In the genomic region with DNA sequence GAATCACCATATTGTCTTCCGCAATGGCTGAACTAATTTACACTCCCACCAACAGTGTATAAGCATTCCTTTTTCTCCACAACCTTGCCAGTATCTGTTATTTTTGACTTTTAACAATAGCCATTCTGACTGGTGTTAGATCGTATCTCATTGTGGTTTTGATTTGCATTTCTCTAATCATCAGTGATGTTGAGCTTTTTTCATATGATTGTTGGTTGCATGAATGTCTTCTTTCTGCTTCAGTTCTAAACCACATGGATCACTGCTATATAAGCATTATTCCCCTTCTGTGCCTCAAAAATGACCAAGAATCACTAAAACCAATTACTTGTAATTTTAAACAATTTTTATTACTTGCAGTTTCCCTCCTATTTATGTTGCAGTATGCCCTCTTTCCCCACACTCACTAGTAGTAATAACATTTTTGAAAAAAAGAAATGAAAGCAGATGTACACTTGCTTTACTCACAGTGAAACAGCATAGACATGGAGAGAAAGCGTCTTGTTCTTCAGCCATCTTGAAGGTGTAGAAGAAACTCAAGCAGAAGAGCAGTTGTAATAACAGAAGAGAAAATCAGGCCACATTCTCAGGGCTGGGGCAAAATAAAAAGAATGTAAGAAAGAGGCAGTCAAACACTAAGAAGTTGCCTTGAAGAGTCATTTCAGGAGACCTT, we compare ENCODE assay signal across 1 cellular context.
TF ChIP-seq lines count a peak whose summit lies in the region.

No MANE protein-coding gene starts in this region.

TF ChIP-seq in GM23338, 12 proteins besides CTCF, POLR2A, EP300 and RAD21 (continued from another document):
- TF ChIP-seq, protein P1, sequence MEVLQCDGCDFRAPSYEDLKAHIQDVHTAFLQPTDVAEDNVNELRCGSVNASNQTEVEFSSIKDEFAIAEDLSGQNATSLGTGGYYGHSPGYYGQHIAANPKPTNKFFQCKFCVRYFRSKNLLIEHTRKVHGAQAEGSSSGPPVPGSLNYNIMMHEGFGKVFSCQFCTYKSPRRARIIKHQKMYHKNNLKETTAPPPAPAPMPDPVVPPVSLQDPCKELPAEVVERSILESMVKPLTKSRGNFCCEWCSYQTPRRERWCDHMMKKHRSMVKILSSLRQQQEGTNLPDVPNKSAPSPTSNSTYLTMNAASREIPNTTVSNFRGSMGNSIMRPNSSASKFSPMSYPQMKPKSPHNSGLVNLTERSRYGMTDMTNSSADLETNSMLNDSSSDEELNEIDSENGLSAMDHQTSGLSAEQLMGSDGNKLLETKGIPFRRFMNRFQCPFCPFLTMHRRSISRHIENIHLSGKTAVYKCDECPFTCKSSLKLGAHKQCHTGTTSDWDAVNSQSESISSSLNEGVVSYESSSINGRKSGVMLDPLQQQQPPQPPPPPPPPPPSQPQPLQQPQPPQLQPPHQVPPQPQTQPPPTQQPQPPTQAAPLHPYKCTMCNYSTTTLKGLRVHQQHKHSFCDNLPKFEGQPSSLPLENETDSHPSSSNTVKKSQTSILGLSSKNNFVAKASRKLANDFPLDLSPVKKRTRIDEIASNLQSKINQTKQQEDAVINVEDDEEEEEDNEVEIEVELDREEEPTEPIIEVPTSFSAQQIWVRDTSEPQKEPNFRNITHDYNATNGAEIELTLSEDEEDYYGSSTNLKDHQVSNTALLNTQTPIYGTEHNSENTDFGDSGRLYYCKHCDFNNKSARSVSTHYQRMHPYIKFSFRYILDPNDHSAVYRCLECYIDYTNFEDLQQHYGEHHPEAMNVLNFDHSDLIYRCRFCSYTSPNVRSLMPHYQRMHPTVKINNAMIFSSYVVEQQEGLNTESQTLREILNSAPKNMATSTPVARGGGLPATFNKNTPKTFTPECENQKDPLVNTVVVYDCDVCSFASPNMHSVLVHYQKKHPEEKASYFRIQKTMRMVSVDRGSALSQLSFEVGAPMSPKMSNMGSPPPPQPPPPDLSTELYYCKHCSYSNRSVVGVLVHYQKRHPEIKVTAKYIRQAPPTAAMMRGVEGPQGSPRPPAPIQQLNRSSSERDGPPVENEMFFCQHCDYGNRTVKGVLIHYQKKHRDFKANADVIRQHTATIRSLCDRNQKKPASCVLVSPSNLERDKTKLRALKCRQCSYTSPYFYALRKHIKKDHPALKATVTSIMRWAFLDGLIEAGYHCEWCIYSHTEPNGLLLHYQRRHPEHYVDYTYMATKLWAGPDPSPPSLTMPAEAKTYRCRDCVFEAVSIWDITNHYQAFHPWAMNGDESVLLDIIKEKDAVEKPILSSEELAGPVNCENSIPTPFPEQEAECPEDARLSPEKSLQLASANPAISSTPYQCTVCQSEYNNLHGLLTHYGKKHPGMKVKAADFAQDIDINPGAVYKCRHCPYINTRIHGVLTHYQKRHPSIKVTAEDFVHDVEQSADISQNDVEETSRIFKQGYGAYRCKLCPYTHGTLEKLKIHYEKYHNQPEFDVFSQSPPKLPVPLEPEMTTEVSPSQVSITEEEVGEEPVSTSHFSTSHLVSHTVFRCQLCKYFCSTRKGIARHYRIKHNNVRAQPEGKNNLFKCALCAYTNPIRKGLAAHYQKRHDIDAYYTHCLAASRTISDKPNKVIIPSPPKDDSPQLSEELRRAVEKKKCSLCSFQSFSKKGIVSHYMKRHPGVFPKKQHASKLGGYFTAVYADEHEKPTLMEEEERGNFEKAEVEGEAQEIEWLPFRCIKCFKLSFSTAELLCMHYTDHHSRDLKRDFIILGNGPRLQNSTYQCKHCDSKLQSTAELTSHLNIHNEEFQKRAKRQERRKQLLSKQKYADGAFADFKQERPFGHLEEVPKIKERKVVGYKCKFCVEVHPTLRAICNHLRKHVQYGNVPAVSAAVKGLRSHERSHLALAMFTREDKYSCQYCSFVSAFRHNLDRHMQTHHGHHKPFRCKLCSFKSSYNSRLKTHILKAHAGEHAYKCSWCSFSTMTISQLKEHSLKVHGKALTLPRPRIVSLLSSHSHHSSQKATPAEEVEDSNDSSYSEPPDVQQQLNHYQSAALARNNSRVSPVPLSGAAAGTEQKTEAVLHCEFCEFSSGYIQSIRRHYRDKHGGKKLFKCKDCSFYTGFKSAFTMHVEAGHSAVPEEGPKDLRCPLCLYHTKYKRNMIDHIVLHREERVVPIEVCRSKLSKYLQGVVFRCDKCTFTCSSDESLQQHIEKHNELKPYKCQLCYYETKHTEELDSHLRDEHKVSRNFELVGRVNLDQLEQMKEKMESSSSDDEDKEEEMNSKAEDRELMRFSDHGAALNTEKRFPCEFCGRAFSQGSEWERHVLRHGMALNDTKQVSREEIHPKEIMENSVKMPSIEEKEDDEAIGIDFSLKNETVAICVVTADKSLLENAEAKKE (CRISPR knock-in tag; IDR thresholded peaks at IDR 0.05): no peak
- TF ChIP-seq ZNF114 (CRISPR knock-in tag; IDR thresholded peaks at IDR 0.05) (no peak), NANOG (IDR thresholded peaks at IDR 0.05; ENCODE audit: borderline replicate concordance) (no peak), STAT1 (IDR thresholded peaks at IDR 0.05; ENCODE audit: unreplicated experiment) (no peak), EZH2 (IDR thresholded peaks at IDR 0.05; ENCODE audit: low read depth, unreplicated experiment) (no peak), CREB1 (CRISPR knock-in tag; IDR thresholded peaks at IDR 0.05; ENCODE audit: low read depth) (no peak)
- TF ChIP-seq, protein P2, sequence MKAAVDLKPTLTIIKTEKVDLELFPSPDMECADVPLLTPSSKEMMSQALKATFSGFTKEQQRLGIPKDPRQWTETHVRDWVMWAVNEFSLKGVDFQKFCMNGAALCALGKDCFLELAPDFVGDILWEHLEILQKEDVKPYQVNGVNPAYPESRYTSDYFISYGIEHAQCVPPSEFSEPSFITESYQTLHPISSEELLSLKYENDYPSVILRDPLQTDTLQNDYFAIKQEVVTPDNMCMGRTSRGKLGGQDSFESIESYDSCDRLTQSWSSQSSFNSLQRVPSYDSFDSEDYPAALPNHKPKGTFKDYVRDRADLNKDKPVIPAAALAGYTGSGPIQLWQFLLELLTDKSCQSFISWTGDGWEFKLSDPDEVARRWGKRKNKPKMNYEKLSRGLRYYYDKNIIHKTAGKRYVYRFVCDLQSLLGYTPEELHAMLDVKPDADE (IDR thresholded peaks at IDR 0.05): no peak
TF ChIP-seq in GM23338: peak in this region for 0.
